1 cellular context compared by ENCODE assay signal in the genomic region with DNA sequence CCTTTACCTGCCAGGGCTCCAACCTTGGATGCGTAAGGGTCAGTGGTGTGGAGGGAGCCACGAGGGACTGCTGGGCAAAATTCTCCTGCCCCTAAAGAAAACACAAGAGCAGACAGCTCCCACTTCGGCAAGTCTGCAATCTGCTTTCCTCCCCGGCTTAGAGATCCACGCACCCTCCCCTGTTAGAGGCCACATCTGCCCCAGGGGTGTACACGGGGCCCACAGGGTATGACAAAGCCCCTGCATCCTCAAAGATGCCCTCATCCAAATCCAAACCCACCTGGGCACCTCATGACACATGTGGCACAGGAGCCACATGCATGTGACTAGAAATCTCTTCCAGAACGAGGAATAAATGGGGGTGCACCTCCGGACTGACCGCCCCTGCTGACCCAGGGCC.
TF ChIP-seq lines count a peak whose summit lies in the region.

No MANE protein-coding gene starts in this region.

TF ChIP-seq in HepG2, 621 proteins besides CTCF, POLR2A, EP300 and RAD21:
- TF ChIP-seq GABPA (IDR thresholded peaks at IDR 0.05; ENCODE audit: low read depth, low read length) (no peak), GABPA (CRISPR knock-in tag; IDR thresholded peaks at IDR 0.05; ENCODE audit: low read depth) (no peak), ZNF260 (CRISPR knock-in tag; IDR thresholded peaks at IDR 0.05; ENCODE audit: borderline replicate concordance, low read depth) (no peak), ZKSCAN8 (CRISPR knock-in tag; IDR thresholded peaks at IDR 0.05; ENCODE audit: borderline replicate concordance) (no peak), NBN (conservative IDR thresholded peaks at IDR 0.05) (no peak), HHEX (CRISPR knock-in tag; IDR thresholded peaks at IDR 0.05) (no peak), AGO2 (optimal IDR thresholded peaks at IDR 0.05; ENCODE audit: low read depth, low read length) (peak; percentile 8), POLR2AphosphoS5 (IDR thresholded peaks at IDR 0.05; ENCODE audit: low read depth, low read length) (no peak), JDP2 (CRISPR knock-in tag; IDR thresholded peaks at IDR 0.05; ENCODE audit: borderline replicate concordance) (no peak), SOX6 (IDR thresholded peaks at IDR 0.05) (no peak), SOX6 (CRISPR knock-in tag; IDR thresholded peaks at IDR 0.05) (no peak)
- TF ChIP-seq, protein P1, sequence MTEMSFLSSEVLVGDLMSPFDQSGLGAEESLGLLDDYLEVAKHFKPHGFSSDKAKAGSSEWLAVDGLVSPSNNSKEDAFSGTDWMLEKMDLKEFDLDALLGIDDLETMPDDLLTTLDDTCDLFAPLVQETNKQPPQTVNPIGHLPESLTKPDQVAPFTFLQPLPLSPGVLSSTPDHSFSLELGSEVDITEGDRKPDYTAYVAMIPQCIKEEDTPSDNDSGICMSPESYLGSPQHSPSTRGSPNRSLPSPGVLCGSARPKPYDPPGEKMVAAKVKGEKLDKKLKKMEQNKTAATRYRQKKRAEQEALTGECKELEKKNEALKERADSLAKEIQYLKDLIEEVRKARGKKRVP (CRISPR knock-in tag; IDR thresholded peaks at IDR 0.05), result no peak
- TF ChIP-seq, protein P2, sequence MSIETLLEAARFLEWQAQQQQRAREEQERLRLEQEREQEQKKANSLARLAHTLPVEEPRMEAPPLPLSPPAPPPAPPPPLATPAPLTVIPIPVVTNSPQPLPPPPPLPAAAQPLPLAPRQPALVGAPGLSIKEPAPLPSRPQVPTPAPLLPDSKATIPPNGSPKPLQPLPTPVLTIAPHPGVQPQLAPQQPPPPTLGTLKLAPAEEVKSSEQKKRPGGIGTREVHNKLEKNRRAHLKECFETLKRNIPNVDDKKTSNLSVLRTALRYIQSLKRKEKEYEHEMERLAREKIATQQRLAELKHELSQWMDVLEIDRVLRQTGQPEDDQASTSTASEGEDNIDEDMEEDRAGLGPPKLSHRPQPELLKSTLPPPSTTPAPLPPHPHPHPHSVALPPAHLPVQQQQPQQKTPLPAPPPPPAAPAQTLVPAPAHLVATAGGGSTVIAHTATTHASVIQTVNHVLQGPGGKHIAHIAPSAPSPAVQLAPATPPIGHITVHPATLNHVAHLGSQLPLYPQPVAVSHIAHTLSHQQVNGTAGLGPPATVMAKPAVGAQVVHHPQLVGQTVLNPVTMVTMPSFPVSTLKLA (IDR thresholded peaks at IDR 0.05), result peak; percentile 57
- TF ChIP-seq, protein P3, sequence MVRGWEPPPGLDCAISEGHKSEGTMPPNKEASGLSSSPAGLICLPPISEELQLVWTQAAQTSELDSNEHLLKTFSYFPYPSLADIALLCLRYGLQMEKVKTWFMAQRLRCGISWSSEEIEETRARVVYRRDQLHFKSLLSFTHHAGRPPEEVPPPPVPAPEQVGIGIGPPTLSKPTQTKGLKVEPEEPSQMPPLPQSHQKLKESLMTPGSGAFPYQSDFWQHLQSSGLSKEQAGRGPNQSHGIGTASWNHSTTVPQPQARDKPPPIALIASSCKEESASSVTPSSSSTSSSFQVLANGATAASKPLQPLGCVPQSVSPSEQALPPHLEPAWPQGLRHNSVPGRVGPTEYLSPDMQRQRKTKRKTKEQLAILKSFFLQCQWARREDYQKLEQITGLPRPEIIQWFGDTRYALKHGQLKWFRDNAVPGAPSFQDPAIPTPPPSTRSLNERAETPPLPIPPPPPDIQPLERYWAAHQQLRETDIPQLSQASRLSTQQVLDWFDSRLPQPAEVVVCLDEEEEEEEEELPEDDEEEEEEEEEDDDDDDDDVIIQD (CRISPR knock-in tag; IDR thresholded peaks at IDR 0.05; ENCODE audit: low read depth), result no peak
- TF ChIP-seq, protein P4, sequence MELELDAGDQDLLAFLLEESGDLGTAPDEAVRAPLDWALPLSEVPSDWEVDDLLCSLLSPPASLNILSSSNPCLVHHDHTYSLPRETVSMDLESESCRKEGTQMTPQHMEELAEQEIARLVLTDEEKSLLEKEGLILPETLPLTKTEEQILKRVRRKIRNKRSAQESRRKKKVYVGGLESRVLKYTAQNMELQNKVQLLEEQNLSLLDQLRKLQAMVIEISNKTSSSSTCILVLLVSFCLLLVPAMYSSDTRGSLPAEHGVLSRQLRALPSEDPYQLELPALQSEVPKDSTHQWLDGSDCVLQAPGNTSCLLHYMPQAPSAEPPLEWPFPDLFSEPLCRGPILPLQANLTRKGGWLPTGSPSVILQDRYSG (CRISPR knock-in tag; IDR thresholded peaks at IDR 0.05), result no peak
- TF ChIP-seq, protein P5, sequence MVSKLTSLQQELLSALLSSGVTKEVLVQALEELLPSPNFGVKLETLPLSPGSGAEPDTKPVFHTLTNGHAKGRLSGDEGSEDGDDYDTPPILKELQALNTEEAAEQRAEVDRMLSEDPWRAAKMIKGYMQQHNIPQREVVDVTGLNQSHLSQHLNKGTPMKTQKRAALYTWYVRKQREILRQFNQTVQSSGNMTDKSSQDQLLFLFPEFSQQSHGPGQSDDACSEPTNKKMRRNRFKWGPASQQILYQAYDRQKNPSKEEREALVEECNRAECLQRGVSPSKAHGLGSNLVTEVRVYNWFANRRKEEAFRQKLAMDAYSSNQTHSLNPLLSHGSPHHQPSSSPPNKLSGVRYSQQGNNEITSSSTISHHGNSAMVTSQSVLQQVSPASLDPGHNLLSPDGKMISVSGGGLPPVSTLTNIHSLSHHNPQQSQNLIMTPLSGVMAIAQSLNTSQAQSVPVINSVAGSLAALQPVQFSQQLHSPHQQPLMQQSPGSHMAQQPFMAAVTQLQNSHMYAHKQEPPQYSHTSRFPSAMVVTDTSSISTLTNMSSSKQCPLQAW (CRISPR knock-in tag; IDR thresholded peaks at IDR 0.05), result no peak
- TF ChIP-seq, protein P6, sequence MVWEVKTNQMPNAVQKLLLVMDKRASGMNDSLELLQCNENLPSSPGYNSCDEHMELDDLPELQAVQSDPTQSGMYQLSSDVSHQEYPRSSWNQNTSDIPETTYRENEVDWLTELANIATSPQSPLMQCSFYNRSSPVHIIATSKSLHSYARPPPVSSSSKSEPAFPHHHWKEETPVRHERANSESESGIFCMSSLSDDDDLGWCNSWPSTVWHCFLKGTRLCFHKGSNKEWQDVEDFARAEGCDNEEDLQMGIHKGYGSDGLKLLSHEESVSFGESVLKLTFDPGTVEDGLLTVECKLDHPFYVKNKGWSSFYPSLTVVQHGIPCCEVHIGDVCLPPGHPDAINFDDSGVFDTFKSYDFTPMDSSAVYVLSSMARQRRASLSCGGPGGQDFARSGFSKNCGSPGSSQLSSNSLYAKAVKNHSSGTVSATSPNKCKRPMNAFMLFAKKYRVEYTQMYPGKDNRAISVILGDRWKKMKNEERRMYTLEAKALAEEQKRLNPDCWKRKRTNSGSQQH (CRISPR knock-in tag; IDR thresholded peaks at IDR 0.05; ENCODE audit: low read depth), result no peak
- TF ChIP-seq, protein P7, sequence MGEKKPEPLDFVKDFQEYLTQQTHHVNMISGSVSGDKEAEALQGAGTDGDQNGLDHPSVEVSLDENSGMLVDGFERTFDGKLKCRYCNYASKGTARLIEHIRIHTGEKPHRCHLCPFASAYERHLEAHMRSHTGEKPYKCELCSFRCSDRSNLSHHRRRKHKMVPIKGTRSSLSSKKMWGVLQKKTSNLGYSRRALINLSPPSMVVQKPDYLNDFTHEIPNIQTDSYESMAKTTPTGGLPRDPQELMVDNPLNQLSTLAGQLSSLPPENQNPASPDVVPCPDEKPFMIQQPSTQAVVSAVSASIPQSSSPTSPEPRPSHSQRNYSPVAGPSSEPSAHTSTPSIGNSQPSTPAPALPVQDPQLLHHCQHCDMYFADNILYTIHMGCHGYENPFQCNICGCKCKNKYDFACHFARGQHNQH (CRISPR knock-in tag; IDR thresholded peaks at IDR 0.05), result no peak
TF ChIP-seq in HepG2: peak in this region for 2.
